ENCODE assay signal across 1 cellular context in genomic region chr9:7240569-7241311, GRCh38.
A peak's percentile ranks its signal among the peaks of the same experiment; 100 is the strongest.
TF ChIP-seq lines count a peak whose summit lies in the region.

No MANE protein-coding gene starts in this region.

TF ChIP-seq in H1, 55 proteins besides CTCF, POLR2A, EP300 and RAD21:
- no peak for TF ChIP-seq JUND (IDR thresholded peaks at IDR 0.05; ENCODE audit: low read length)
- no peak for TF ChIP-seq TCF12 (IDR thresholded peaks at IDR 0.05; ENCODE audit: low read depth, low read length)
- no peak for TF ChIP-seq GTF2F1 (IDR thresholded peaks at IDR 0.05; ENCODE audit: borderline replicate concordance, low read depth, low read length)
- no peak for TF ChIP-seq HDAC6 (IDR thresholded peaks at IDR 0.05; ENCODE audit: low read depth, low read length)
- TF ChIP-seq POLR2AphosphoS5 (IDR thresholded peaks at IDR 0.05; ENCODE audit: low read depth, low read length): no peak
- peak; percentile 96 for TF ChIP-seq CHD7 (IDR thresholded peaks at IDR 0.05; ENCODE audit: insufficient replicate concordance, low read length)
- no peak for TF ChIP-seq PHF8 (conservative IDR thresholded peaks at IDR 0.05; ENCODE audit: low read depth, low read length)
- no peak for TF ChIP-seq KDM4A (IDR thresholded peaks at IDR 0.05; ENCODE audit: low read depth, low read length, severe bottlenecking)
- no peak for TF ChIP-seq BACH1 (IDR thresholded peaks at IDR 0.05; ENCODE audit: low read length)
- TF ChIP-seq ZNF274 (IDR thresholded peaks at IDR 0.05; ENCODE audit: borderline replicate concordance, extremely low read depth, low read length): no peak
- no peak for TF ChIP-seq CHD1 (IDR thresholded peaks at IDR 0.05; ENCODE audit: low read depth, low read length)
- TF ChIP-seq HDAC2 (IDR thresholded peaks at IDR 0.05; ENCODE audit: borderline replicate concordance in 1 of 2, low read depth in 2 of 2, low read length in 2 of 2): 0 out of 4 replicates have a peak, but pooled peaks of 1 of the 2 experiments have one; percentile 19
- TF ChIP-seq FOSL1 (IDR thresholded peaks at IDR 0.05; ENCODE audit: insufficient read depth, low read depth, low read length): no peak
- TF ChIP-seq YY1 (IDR thresholded peaks at IDR 0.05; ENCODE audit: low read depth, low read length): no peak
- no peak for TF ChIP-seq CTBP2 (IDR thresholded peaks at IDR 0.05; ENCODE audit: borderline replicate concordance, insufficient read depth, insufficient read length, low read length)
- no peak for TF ChIP-seq BRCA1 (IDR thresholded peaks at IDR 0.05; ENCODE audit: low read depth, low read length)
- TF ChIP-seq NANOG (IDR thresholded peaks at IDR 0.05; ENCODE audit: insufficient read depth, low read depth, low read length, poor library complexity, severe bottlenecking): peak; percentile 52
- TF ChIP-seq MAX (IDR thresholded peaks at IDR 0.05): no peak
- TF ChIP-seq SRF (IDR thresholded peaks at IDR 0.05; ENCODE audit: low read depth, low read length): no peak
- TF ChIP-seq MAFK (IDR thresholded peaks at IDR 0.05; ENCODE audit: low read depth, low read length): no peak
- TF ChIP-seq GABPA (IDR thresholded peaks at IDR 0.05; ENCODE audit: borderline replicate concordance, insufficient read depth, low read length): no peak
- no peak for TF ChIP-seq KDM1A (IDR thresholded peaks at IDR 0.05; ENCODE audit: borderline replicate concordance, low read length)
- no peak for TF ChIP-seq RNF2 (IDR thresholded peaks at IDR 0.05; ENCODE audit: borderline replicate concordance, low read depth, low read length, missing control alignments, poor library complexity, severe bottlenecking)
- no peak for TF ChIP-seq ASH2L (IDR thresholded peaks at IDR 0.05; ENCODE audit: low read length)
